ENCODE assay signal across 10 cellular contexts in the genomic region with DNA sequence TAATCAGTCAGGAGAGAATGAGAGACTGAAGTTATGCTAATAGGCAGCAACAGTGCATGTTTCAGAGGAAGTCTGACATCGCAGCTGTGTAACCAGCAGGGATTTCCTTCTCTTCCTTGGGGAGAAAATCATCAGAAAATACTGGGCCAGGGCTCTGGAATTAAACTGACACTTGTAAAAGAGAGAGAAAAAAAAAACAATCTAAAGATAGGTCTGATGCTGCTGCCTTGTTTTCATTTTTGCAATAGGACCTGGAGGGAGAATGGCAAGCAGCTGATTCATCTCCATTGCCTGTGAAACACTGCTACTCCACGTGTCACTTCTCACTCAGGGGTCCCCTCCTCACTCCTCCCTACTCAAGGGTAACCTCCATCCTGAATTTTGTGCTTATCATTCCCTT. TPM values are rescaled to one million over a fixed set of nuclear protein-coding genes. Genes with fewer than 3 reads are reported as not detected.
DNase-seq lines count a peak whose midpoint lies in the region; ATAC-seq and TF ChIP-seq lines count a peak whose summit lies in the region.
"Had no signal": no experiment of that assay in that cellular context is flagged by ENCODE, and none has a peak within 500 bp of the region (broad histone marks: within the 10 kb centered on the region; RNA-seq: fewer than 3 reads in every experiment).

No MANE protein-coding gene starts in this region.

- H3K27ac Mint-ChIP-seq in IgD-negative memory B cell: peak overlapping the region in 2 of 3 donors; percentile 42 to 90
- peak overlapping the region in 9 of 10 donors; percentile 9 to 90 (median 76) for H3K27ac Mint-ChIP-seq in naive thymus-derived CD8-positive, alpha-beta T cell

- peaks cover 1% of the 10 kb centered on the region for H3K27me3 Mint-ChIP-seq in IgD-negative memory B cell
- no peaks in the 10 kb centered on the region for H3K27me3 Mint-ChIP-seq in naive thymus-derived CD8-positive, alpha-beta T cell

- no peaks in the 10 kb centered on the region for H3K9me3 ChIP-seq in AG04450 (ENCODE audit: control insufficient read depth, insufficient read depth, low read length)

- H3K4me1 Mint-ChIP-seq in IgD-negative memory B cell: peaks cover 5 to 25% (median 18%) of the 10 kb centered on the region in 3 donors
- H3K4me1 Mint-ChIP-seq in naive thymus-derived CD8-positive, alpha-beta T cell: peaks cover 6 to 30% (median 16%) of the 10 kb centered on the region in 4 donors

- no peak for ATAC-seq in naive thymus-derived CD8-positive, alpha-beta T cell
- ATAC-seq in GM19023 (IDR thresholded peaks at IDR 0.05; ENCODE audit: unreplicated experiment): no peak

- CTCF ChIA-PET in AG04450 (lab: Charles Lee): interaction anchor here (0.7 to 2.3 kb wide), 9 partner anchors 23 to 453 kb away, joined by 3 to 64 read pairs (median 8); no protein-coding TSS in a partner anchor

- no peak for TF ChIP-seq CTCF in AG04450 (IDR thresholded peaks at IDR 0.05; ENCODE audit: low read depth, low read length)

- peak overlapping the region; percentile 68 for H3K27ac ChIP-seq in AG04450 (ENCODE audit: low read depth, low read length)

- POLR2A ChIA-PET in AG04450 (lab: Yijun Ruan, JAX): interaction anchor here (0.6 kb wide), 1 partner anchor 111 kb away, joined by 3 read pairs; no protein-coding TSS in a partner anchor
- POLR2A ChIA-PET in naive thymus-derived CD8-positive, alpha-beta T cell (lab: Charles Lee): no interaction called here

- DNase-seq in AG04450 (ENCODE audit: low read depth, low spot score): peak; percentile 27
- DNase-seq in dedifferentiated amniotic fluid mesenchymal stem cell (ENCODE audit: extremely low spot score): peak; percentile 19
- DNase-seq in naive thymus-derived CD8-positive, alpha-beta T cell: no peak
- no peak for DNase-seq in mesenteric fat pad (ENCODE audit: low spot score)
- no peak for DNase-seq in G401 (ENCODE audit: low spot score)
- no peak for DNase-seq in NCI-H1417 treated with DMSO at 0.1 percent for 48 hours (lab: John Stamatoyannopoulos, UW)
- DNase-seq: activated CD4-positive, alpha-beta T cell treated with anti-CD3 and anti-CD28 coated beads, Interleukin-2, amount 50 U/mL, for 4 hours; NCI-H2029 had no signal

- no peak overlapping the region for H3K4me3 ChIP-seq in AG04450 (ENCODE audit: low read depth, low read length)

- peak overlapping the region in 1 of 4 donors; percentile 14 for H3K4me3 Mint-ChIP-seq in IgD-negative memory B cell
- H3K4me3 Mint-ChIP-seq in naive thymus-derived CD8-positive, alpha-beta T cell: no peak overlapping the region

- in situ Hi-C loops in G401 (cut with HindIII; ENCODE audit: low sequenced_read_pairs): no loop called here

- no peaks in the 10 kb centered on the region for H3K9me3 Mint-ChIP-seq in IgD-negative memory B cell
- H3K9me3 Mint-ChIP-seq in naive thymus-derived CD8-positive, alpha-beta T cell: no peaks in the 10 kb centered on the region

- H3K36me3 Mint-ChIP-seq in IgD-negative memory B cell: peaks cover 2% of the 10 kb centered on the region
- H3K36me3 Mint-ChIP-seq in naive thymus-derived CD8-positive, alpha-beta T cell: peaks cover 0 to 66% (median 10%) of the 10 kb centered on the region in 3 donors

- no peaks in the 10 kb centered on the region for H3K27me3 ChIP-seq in AG04450 (ENCODE audit: control insufficient read depth, insufficient read depth, low read length)

RNA-seq across cellular contexts. Expression of gene CORO6, which starts 17.7 kb away (rescaled TPM):
- polyA plus RNA-seq in AG04450 (2011; rRNA removed): 8.8 and 9.3 TPM in 2 replicates
- polyA minus RNA-seq in AG04450 (2011; rRNA and poly(A)+ RNA removed): 19.3 and 21.6 TPM in 2 replicates
- not detected for polyA plus RNA-seq in IgD-negative memory B cell
- total RNA-seq in naive thymus-derived CD8-positive, alpha-beta T cell: 1 to 10 TPM; 1.6 to 2.2 TPM
- under 1 TPM in 2 of 3 donors, not detected in 1; 0.22 to 0.36 TPM for polyA plus RNA-seq in naive thymus-derived CD8-positive, alpha-beta T cell
- 7.1 TPM for total RNA-seq in mesenteric fat pad
- 3.6 and 9.7 TPM in 2 replicates for total RNA-seq in G401 (2014; rRNA removed; shearing (Covaris generic))

RNA-seq across cellular contexts. Expression of gene ANKRD13B, which starts 47.5 kb away (rescaled TPM):
- 2.5 and 2.7 TPM in 2 replicates for polyA plus RNA-seq in AG04450 (2011; rRNA removed)
- 3.8 and 3.9 TPM in 2 replicates for polyA minus RNA-seq in AG04450 (2011; rRNA and poly(A)+ RNA removed)
- polyA plus RNA-seq in IgD-negative memory B cell: not detected
- 1 to 10 TPM; 2.3 to 3.7 TPM for total RNA-seq in naive thymus-derived CD8-positive, alpha-beta T cell
- under 1 TPM in 2 of 3 donors, not detected in 1; 0.25 to 0.32 TPM for polyA plus RNA-seq in naive thymus-derived CD8-positive, alpha-beta T cell
- total RNA-seq in mesenteric fat pad: 11.5 TPM
- total RNA-seq in G401 (2014; rRNA removed; shearing (Covaris generic)): 17.5 and 29.6 TPM in 2 replicates

RNA-seq across cellular contexts. Expression of gene GIT1, which starts 51.0 kb away (rescaled TPM):
- polyA plus RNA-seq in AG04450 (2011; rRNA removed): 20.7 and 24.5 TPM in 2 replicates
- 36.5 and 44.0 TPM in 2 replicates for polyA minus RNA-seq in AG04450 (2011; rRNA and poly(A)+ RNA removed)
- polyA plus RNA-seq in IgD-negative memory B cell: 8.6 TPM
- total RNA-seq in naive thymus-derived CD8-positive, alpha-beta T cell: 10 to 100 TPM; 51.6 to 58.2 TPM
- polyA plus RNA-seq in naive thymus-derived CD8-positive, alpha-beta T cell: 10 to 100 TPM in 1 of 3 donors, 1 to 10 TPM in 2; 4.4 to 27.7 (median 6.7) TPM
- total RNA-seq in mesenteric fat pad: 47.7 TPM
- 42.2 and 45.9 TPM in 2 replicates for total RNA-seq in G401 (2014; rRNA removed; shearing (Covaris generic))

Comparison
In these comparisons a context has a peak if more than half of its experiments do, and no peak if none do; other contexts are left out.
1. DNase-seq: peak in AG04450 (single experiment) and dedifferentiated amniotic fluid mesenchymal stem cell (single experiment); none in naive thymus-derived CD8-positive, alpha-beta T cell (0 of 10), mesenteric fat pad (single experiment), G401 (single experiment) and NCI-H1417 treated with DMSO at 0.1 percent for 48 hours (single experiment).